Comparison of ENCODE assay signal across 16 cellular contexts in the genomic region with DNA sequence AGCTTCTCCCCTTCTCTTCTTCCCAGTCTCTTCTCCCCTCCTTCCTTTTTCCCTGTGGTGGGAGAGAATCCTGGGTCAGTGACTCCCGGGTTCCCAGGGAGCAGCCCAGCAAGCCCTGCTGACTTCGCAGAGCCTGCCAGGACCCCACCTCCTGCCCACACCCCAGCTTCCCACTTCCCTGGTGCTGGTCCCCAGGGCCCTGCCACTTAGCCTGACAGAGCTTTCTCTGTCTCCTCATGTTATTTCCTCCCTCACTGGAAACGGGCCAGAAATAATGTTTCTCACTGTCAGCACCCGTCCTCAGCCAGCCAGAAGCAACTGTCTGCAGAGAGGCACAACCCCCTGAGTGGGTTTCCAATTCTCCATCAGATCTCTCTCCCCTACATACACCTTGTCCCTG. TPM values are rescaled to one million over a fixed set of nuclear protein-coding genes. Genes with fewer than 3 reads are reported as not detected.
DNase-seq lines count a peak whose midpoint lies in the region; ATAC-seq and TF ChIP-seq lines count a peak whose summit lies in the region.
"Had no signal": no experiment of that assay in that cellular context is flagged by ENCODE, and none has a peak within 500 bp of the region (broad histone marks: within the 10 kb centered on the region; RNA-seq: fewer than 3 reads in every experiment).

No MANE protein-coding gene starts in this region.

- no peaks in the 10 kb centered on the region for H3K36me3 ChIP-seq in BE2C
- no peaks in the 10 kb centered on the region for H3K36me3 ChIP-seq in endodermal cell (ENCODE audit: control insufficient read depth, insufficient read depth, low read length)
- H3K36me3 ChIP-seq: ascending aorta, pancreas had no signal

- no peak overlapping the region for H3K4me3 Mint-ChIP-seq in endodermal cell
- H3K4me3 Mint-ChIP-seq: activated T-cell treated with anti-CD3 and anti-CD28 coated beads, Interleukin-2, amount 50 U/mL, for 4 hours had no signal

- peaks cover 7% of the 10 kb centered on the region for H3K27me3 Mint-ChIP-seq in endodermal cell (ENCODE audit: insufficient read depth)

- TF ChIP-seq CTCF in BE2C (IDR thresholded peaks at IDR 0.05; ENCODE audit: low read depth, low read length) (no peak), choroid plexus epithelial cell (conservative IDR thresholded peaks at IDR 0.05; ENCODE audit: low read depth, low read length) (no peak), endodermal cell (conservative IDR thresholded peaks at IDR 0.05) (no peak)

- no peaks in the 10 kb centered on the region for H3K4me1 Mint-ChIP-seq in endodermal cell

- WGBS in endodermal cell (ENCODE audit: insufficient coverage in 1 of 2, insufficient read length in 1 of 2), 2 experiments = 67% methylated on average over 4 of the region's 4 CpGs; no CpG with 5 or more reads in 1 of the 2 experiments

- H3K27me3 ChIP-seq in BE2C (no peaks in the 10 kb centered on the region), endodermal cell (ENCODE audit: control insufficient read depth, insufficient read depth, low read length, poor library complexity, severe bottlenecking) (no peaks in the 10 kb centered on the region)
- H3K27me3 ChIP-seq: ascending aorta, pancreas had no signal

- no peak for ATAC-seq in GM19397 (IDR thresholded peaks at IDR 0.05; ENCODE audit: unreplicated experiment)
- ATAC-seq: activated T-cell treated with anti-CD3 and anti-CD28 coated beads, Interleukin-2, amount 50 U/mL, for 4 hours had no signal

- no peak overlapping the region for H3K4me3 ChIP-seq in BE2C (ENCODE audit: low read depth, low read length)
- no peak overlapping the region for H3K4me3 ChIP-seq in choroid plexus epithelial cell (ENCODE audit: low read depth, low read length)
- H3K4me3 ChIP-seq in endodermal cell (ENCODE audit: low read length) = no peak overlapping the region
- H3K4me3 ChIP-seq: ascending aorta, pancreas had no signal

- H3K9me3 Mint-ChIP-seq in endodermal cell = peaks cover 9% of the 10 kb centered on the region

- H3K9me3 ChIP-seq in BE2C = no peaks in the 10 kb centered on the region
- H3K9me3 ChIP-seq in endodermal cell (ENCODE audit: control insufficient read depth, low read length) = peaks cover 3% of the 10 kb centered on the region
- H3K9me3 ChIP-seq: pancreas had no signal

- H3K4me1 ChIP-seq in BE2C (peaks cover 3% of the 10 kb centered on the region; the same call in 1 of the 2 replicates), endodermal cell (ENCODE audit: control insufficient read depth, insufficient read depth, low read length) (no peaks in the 10 kb centered on the region)
- H3K4me1 ChIP-seq: pancreas had no signal

- H3K9ac ChIP-seq in endodermal cell (ENCODE audit: extremely low read depth, low read length, poor library complexity, severe bottlenecking) = no peak overlapping the region

- no peak overlapping the region for H3K27ac ChIP-seq in endodermal cell (ENCODE audit: low read depth, low read length)
- H3K27ac ChIP-seq: pancreas had no signal

- H3K27ac Mint-ChIP-seq in endodermal cell = no peak overlapping the region

- H3K36me3 Mint-ChIP-seq in endodermal cell (ENCODE audit: low read depth) = no peaks in the 10 kb centered on the region

- DNase-seq in BE2C (peak; percentile 63), NCI-H1694 (lab: John Stamatoyannopoulos, UW) (peak; percentile 34), choroid plexus epithelial cell (ENCODE audit: low read depth) (peak; percentile 63), medulla oblongata (ENCODE audit: extremely low spot score) (peak; percentile 76), SW480 (ENCODE audit: low spot score) (no peak), NOMO-1 treated with DMSO at 0.1 percent for 48 hours (lab: John Stamatoyannopoulos, UW; ENCODE audit: unreplicated experiment) (no peak), endodermal cell (no peak)
- DNase-seq: activated T-cell treated with anti-CD3 and anti-CD28 coated beads, Interleukin-2, amount 50 U/mL, for 4 hours; AML-193; hippocampal formation; mammary epithelial cell; MV-4-11; pancreas; stimulated activated CD4-positive, alpha-beta T cell treated with anti-CD3 and anti-CD28 coated beads, Interleukin-1b, Interleukin-23, amount 100 ng/mL, for 48 hours had no signal

RNA-seq across cellular contexts. Expression of gene C11orf96, which starts 27.1 kb away (rescaled TPM):
- polyA plus RNA-seq in BE2C (2012; ENCODE audit: insufficient read depth, insufficient read length, low read depth) = 125 TPM
- under 1 TPM in 1 of 2 donors, not detected in 1; 0.62 TPM for total RNA-seq in endodermal cell
- 5.8 TPM for polyA plus RNA-seq in endodermal cell (2013, experiment 1 of 2)
- polyA plus RNA-seq in endodermal cell (2013, experiment 2 of 2) = 4.9 TPM
- total RNA-seq: mammary epithelial cell had no signal
- polyA plus RNA-seq: mammary epithelial cell had no signal

Comparison
In these comparisons a context has a peak if more than half of its experiments do, and no peak if none do; other contexts are left out.
1. DNase-seq: peak in BE2C (single experiment), NCI-H1694 (single experiment), choroid plexus epithelial cell (single experiment) and medulla oblongata (single experiment); none in SW480 (single experiment), NOMO-1 treated with DMSO at 0.1 percent for 48 hours (single experiment) and endodermal cell (single experiment).